ENCODE assay signal across 14 cellular contexts in the genomic region with DNA sequence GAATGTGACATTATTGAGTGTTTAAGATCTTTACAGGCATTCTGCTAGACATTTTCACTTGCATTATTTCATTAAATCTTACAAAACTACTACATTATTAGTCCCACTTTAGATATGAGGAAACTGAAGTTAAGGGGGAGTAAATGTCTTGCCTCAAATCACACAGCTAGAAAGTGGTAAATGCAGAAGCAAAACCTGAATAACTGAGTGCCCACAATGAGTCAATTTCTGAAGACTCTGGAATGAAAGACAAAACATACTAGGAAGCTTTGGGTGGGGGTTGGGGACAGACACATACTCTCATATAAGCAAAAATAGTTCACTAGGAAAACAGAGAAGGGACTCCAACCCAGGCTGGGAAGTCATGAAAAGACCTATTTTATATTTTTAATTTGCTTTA.
A peak's percentile ranks its signal among the peaks of the same experiment; 100 is the strongest.
DNase-seq lines count a peak whose midpoint lies in the region; ATAC-seq and TF ChIP-seq lines count a peak whose summit lies in the region.
"Had no signal": no experiment of that assay in that cellular context is flagged by ENCODE, and none has a peak within 500 bp of the region (broad histone marks: within the 10 kb centered on the region; RNA-seq: fewer than 3 reads in every experiment).

No MANE protein-coding gene starts in this region.

- no peak for TF ChIP-seq EP300 in upper lobe of left lung (IDR thresholded peaks at IDR 0.05)

- H3K9me3 ChIP-seq in upper lobe of left lung (no peaks in the 10 kb centered on the region), A673 (ENCODE audit: low read depth, low read length, poor library complexity, severe bottlenecking) (no peaks in the 10 kb centered on the region)

- ATAC-seq in upper lobe of left lung (ENCODE audit: low FRiP score in 2 of 2): no peak
- ATAC-seq: PC-3 had no signal

- no peaks in the 10 kb centered on the region for H3K36me3 ChIP-seq in upper lobe of left lung
- H3K36me3 ChIP-seq in A673 (ENCODE audit: insufficient read depth, low read length, poor library complexity, severe bottlenecking): no peaks in the 10 kb centered on the region

- H3K4me3 ChIP-seq in upper lobe of left lung: no peak overlapping the region
- H3K4me3 ChIP-seq in A673 (ENCODE audit: low read depth, low read length, poor library complexity, severe bottlenecking): no peak overlapping the region

- POLR2A ChIA-PET in A673 (lab: Charles Lee; ENCODE audit: low non-redundant PET): no interaction called here

- BruUV-seq in A673 (replicated peaks; lab: Mats Ljungman, UMichigan): no TSS peak

- no peak for TF ChIP-seq POLR2A in upper lobe of left lung (IDR thresholded peaks at IDR 0.05)

- intact Hi-C loops in A673 (cut with micrococcal nuclease; ENCODE audit: unreplicated experiment): no loop called here

- H3K27me3 ChIP-seq in upper lobe of left lung (no peaks in the 10 kb centered on the region), A673 (replicated peaks; ENCODE audit: insufficient read depth, low read depth, low read length, poor library complexity) (no peaks in the 10 kb centered on the region)

- DNase-seq in HCEC 1CT: peak; percentile 5
- peak; percentile 39 for DNase-seq in RPMI7951 (ENCODE audit: low read depth)
- no peak for DNase-seq in epithelial cell of prostate (ENCODE audit: low read depth, low spot score)
- DNase-seq in stromal cell of bone marrow (ENCODE audit: low read depth): peak; percentile 13
- no peak for DNase-seq in upper lobe of left lung
- no peak for DNase-seq in A673 (ENCODE audit: low spot score)
- no peak for DNase-seq in DMS153 treated with DMSO at 0.1 percent for 48 hours (lab: John Stamatoyannopoulos, UW; ENCODE audit: unreplicated experiment)
- DNase-seq: CD4-positive, alpha-beta memory T cell; DMS79; NCI-H1417 treated with DMSO at 0.1 percent for 48 hours; NCI-H1930; NCI-H526 treated with DMSO at 0.1 percent for 48 hours; PC-3; SW 1271 had no signal

- H3K27ac ChIP-seq in epithelial cell of prostate: peak overlapping the region; percentile 12
- H3K27ac ChIP-seq in upper lobe of left lung: no peak overlapping the region
- H3K27ac ChIP-seq in A673 (ENCODE audit: low read depth, low read length, poor library complexity, severe bottlenecking): no peak overlapping the region

- TF ChIP-seq CTCF in upper lobe of left lung (IDR thresholded peaks at IDR 0.05): no peak
- no peak for TF ChIP-seq CTCF in A673 (conservative IDR thresholded peaks at IDR 0.05; ENCODE audit: low read depth, low read length)

- H3K4me1 ChIP-seq in upper lobe of left lung: no peaks in the 10 kb centered on the region
- no peaks in the 10 kb centered on the region for H3K4me1 ChIP-seq in A673 (ENCODE audit: insufficient read depth, low read length, poor library complexity, severe bottlenecking)

- CTCF ChIA-PET in A673 (lab: Charles Lee): no interaction called here

Comparison
In these comparisons a context has a peak if more than half of its experiments do, and no peak if none do; other contexts are left out.
1. DNase-seq: peak in HCEC 1CT (single experiment), RPMI7951 (single experiment) and stromal cell of bone marrow (single experiment); none in epithelial cell of prostate (single experiment), upper lobe of left lung (0 of 2), A673 (single experiment) and DMS153 treated with DMSO at 0.1 percent for 48 hours (single experiment).